Comparison of ENCODE assay signal across 18 cellular contexts in the genomic region with DNA sequence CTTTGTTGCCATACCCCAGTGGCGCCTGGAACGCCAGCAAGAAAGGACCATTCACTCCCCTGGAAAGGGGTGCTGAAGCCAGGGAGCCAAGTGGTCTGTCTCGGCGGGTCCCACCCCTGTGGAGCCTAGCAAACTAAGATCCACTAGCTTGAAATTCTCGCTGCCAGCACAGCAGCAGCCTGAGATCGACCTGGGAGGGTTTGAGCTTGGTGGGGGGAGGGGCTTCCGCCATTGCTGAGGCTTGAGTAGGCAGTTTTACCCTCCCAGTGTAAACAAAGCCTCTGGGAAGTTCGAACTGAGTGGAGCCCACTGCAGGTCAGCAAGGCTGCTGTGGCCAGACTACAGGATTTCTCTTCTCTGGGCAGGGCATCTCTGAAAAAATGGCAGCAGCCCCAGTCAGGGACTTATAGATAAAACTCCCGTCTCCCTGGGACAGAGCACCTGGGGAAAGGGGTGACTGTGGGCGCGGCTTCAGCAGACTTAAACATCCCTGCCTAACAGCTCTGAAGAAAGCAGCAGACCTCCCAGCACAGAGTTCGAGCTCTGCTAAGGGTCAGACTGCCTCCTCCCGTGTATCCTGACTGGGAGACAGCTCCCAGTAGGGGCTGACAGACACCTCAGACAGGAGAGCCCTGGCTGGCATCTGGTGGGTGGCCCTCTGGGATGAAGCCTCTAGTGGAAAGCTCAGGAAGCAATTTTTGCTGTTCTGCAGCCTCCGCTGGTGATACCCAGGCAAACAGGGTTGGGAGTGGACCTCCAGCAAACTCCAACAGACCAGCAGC.
"Had no signal": no experiment of that assay in that cellular context is flagged by ENCODE, and none has a peak within 500 bp of the region (broad histone marks: within the 10 kb centered on the region; RNA-seq: fewer than 3 reads in every experiment).

No MANE protein-coding gene starts in this region.

- DNase-seq: activated CD4-positive, alpha-beta T cell treated with anti-CD3 and anti-CD28 coated beads for 4 hours; activated CD8-positive, alpha-beta T cell treated with anti-CD3 and anti-CD28 coated beads for 36 hours; activated effector memory CD4-positive, alpha-beta T cell treated with Interleukin-2 at 50 U/mL for 16 hours; activated naive CD4-positive, alpha-beta T cell treated with anti-CD3 and anti-CD28 coated beads, Interleukin-2, amount 50 U/mL, for 16 hours; activated T-cell treated with anti-CD3 and anti-CD28 coated beads, Interleukin-2, amount 50 U/mL, for 4 hours; erythroblast; gastrocnemius medialis; kidney; mucosa of descending colon; naive thymus-derived CD4-positive, alpha-beta T cell; stimulated activated CD4-positive, alpha-beta T cell treated with anti-CD3 and anti-CD28 coated beads, Interleukin-15, amount 100 ng/mL, for 24 hours; stimulated activated CD4-positive, alpha-beta T cell treated with anti-CD3 and anti-CD28 coated beads, Interleukin-4, amount 100 ng/mL, for 1 hour; stimulated activated naive B cell treated with anti-CD40 and anti-IgM and Interleukin-4, amounts not matched to agents 10 μg/mL and 1 μg/mL and 100 μg/mL, for 72 hours; substantia nigra; transverse colon had no signal

- H3K9me3 ChIP-seq: gastrocnemius medialis, left lung, mucosa of descending colon, transverse colon, vagina had no signal

- ATAC-seq: activated CD8-positive, alpha-beta T cell treated with anti-CD3 and anti-CD28 coated beads for 36 hours; activated T-cell treated with anti-CD3 and anti-CD28 coated beads, Interleukin-2, amount 50 U/mL, for 4 hours; gastrocnemius medialis; left lung; mucosa of descending colon; naive thymus-derived CD4-positive, alpha-beta T cell; stimulated activated naive B cell treated with anti-CD40 and anti-IgM and Interleukin-4, amounts not matched to agents 10 μg/mL and 1 μg/mL and 100 μg/mL, for 72 hours had no signal

- H3K27me3 ChIP-seq: gastrocnemius medialis, left lung, transverse colon, vagina had no signal

- H3K9me3 Mint-ChIP-seq: activated CD8-positive, alpha-beta T cell treated with anti-CD3 and anti-CD28 coated beads for 36 hours; activated T-cell treated with anti-CD3 and anti-CD28 coated beads, Interleukin-2, amount 50 U/mL, for 4 hours; naive thymus-derived CD4-positive, alpha-beta T cell; stimulated activated naive B cell treated with anti-CD40 and anti-IgM and Interleukin-4, amounts not matched to agents 10 μg/mL and 1 μg/mL and 100 μg/mL, for 72 hours had no signal

- H3K4me1 ChIP-seq: gastrocnemius medialis, left lung, transverse colon, vagina had no signal

- H3K27ac ChIP-seq: gastrocnemius medialis, left lung, skin epidermis, transverse colon, vagina had no signal

- H3K4me3 Mint-ChIP-seq: activated CD8-positive, alpha-beta T cell treated with anti-CD3 and anti-CD28 coated beads for 36 hours; activated T-cell treated with anti-CD3 and anti-CD28 coated beads, Interleukin-2, amount 50 U/mL, for 4 hours; naive thymus-derived CD4-positive, alpha-beta T cell; stimulated activated naive B cell treated with anti-CD40 and anti-IgM and Interleukin-4, amounts not matched to agents 10 μg/mL and 1 μg/mL and 100 μg/mL, for 72 hours had no signal

- H3K27ac Mint-ChIP-seq: activated CD8-positive, alpha-beta T cell treated with anti-CD3 and anti-CD28 coated beads for 36 hours; naive thymus-derived CD4-positive, alpha-beta T cell; stimulated activated naive B cell treated with anti-CD40 and anti-IgM and Interleukin-4, amounts not matched to agents 10 μg/mL and 1 μg/mL and 100 μg/mL, for 72 hours had no signal

- H3K36me3 Mint-ChIP-seq: naive thymus-derived CD4-positive, alpha-beta T cell; stimulated activated naive B cell treated with anti-CD40 and anti-IgM and Interleukin-4, amounts not matched to agents 10 μg/mL and 1 μg/mL and 100 μg/mL, for 72 hours had no signal

- H3K4me1 Mint-ChIP-seq: stimulated activated naive B cell treated with anti-CD40 and anti-IgM and Interleukin-4, amounts not matched to agents 10 μg/mL and 1 μg/mL and 100 μg/mL, for 72 hours had no signal
